ENCODE assay signal across 15 cellular contexts in the genomic region with DNA sequence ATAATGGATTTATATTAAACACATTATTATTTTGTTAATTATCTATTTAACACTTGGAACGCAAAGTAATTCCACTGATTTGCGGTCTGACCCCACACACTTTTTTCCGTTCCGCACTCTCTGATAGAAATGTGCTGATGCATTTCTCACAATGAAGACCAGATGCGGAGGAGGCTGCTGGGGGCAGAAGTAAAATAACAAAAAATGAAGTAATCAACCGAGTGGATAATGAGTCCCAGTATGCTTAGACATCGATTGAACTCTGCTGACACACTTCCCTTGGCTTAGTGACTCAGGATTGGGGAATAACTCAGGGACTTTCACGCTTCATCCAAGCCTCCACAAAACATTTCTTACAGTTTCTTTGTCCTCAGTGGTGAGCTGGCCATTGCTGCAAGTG.
DNase-seq lines count a peak whose midpoint lies in the region; ATAC-seq and TF ChIP-seq lines count a peak whose summit lies in the region.
"Had no signal": no experiment of that assay in that cellular context is flagged by ENCODE, and none has a peak within 500 bp of the region (broad histone marks: within the 10 kb centered on the region; RNA-seq: fewer than 3 reads in every experiment).

No MANE protein-coding gene starts in this region.

- H3K27ac Mint-ChIP-seq in HFFc6 = peak overlapping the region; percentile 91

- no peak for ATAC-seq in GM21526 (IDR thresholded peaks at IDR 0.05; ENCODE audit: low FRiP score, unreplicated experiment)
- no peak for ATAC-seq in HG02623 (IDR thresholded peaks at IDR 0.05; ENCODE audit: unreplicated experiment)
- ATAC-seq in HG02973 (IDR thresholded peaks at IDR 0.05; ENCODE audit: unreplicated experiment) = no peak
- ATAC-seq: esophagus mucosa, upper lobe of right lung had no signal

- no peak for TF ChIP-seq CTCF in HFFc6 (IDR thresholded peaks at IDR 0.05)
- TF ChIP-seq CTCF in astrocyte of the cerebellum (IDR thresholded peaks at IDR 0.05; ENCODE audit: low read depth, low read length, missing control alignments) = no peak

- H3K36me3 Mint-ChIP-seq in HFFc6 (ENCODE audit: low read depth) = peaks cover 49% of the 10 kb centered on the region

- peak overlapping the region; percentile 20 for H3K4me3 Mint-ChIP-seq in HFFc6

- in situ Hi-C loops in astrocyte of the cerebellum (cut with HindIII; ENCODE audit: low sequenced_read_pairs) = loop anchor here (5.0 kb wide), 1 partner anchor 37 kb away; no protein-coding TSS in a partner anchor

- no peaks in the 10 kb centered on the region for H3K27me3 Mint-ChIP-seq in HFFc6 (ENCODE audit: insufficient read depth)

- H3K4me3 ChIP-seq in astrocyte of the cerebellum (ENCODE audit: low read depth, low read length) = no peak overlapping the region
- H3K4me3 ChIP-seq: pancreas, upper lobe of right lung had no signal

- H3K4me1 Mint-ChIP-seq in HFFc6 (ENCODE audit: low read depth) = peaks cover 85% of the 10 kb centered on the region

- H3K9me3 Mint-ChIP-seq in HFFc6 = peaks cover 27% of the 10 kb centered on the region

- DNase-seq in AG08396 (ENCODE audit: low spot score) = peak; percentile 36
- peak; percentile 90 for DNase-seq in HFFc6
- DNase-seq in astrocyte of the cerebellum (ENCODE audit: low read depth) = peak; percentile 87
- peak; percentile 13 for DNase-seq in hepatic stellate cell (ENCODE audit: low spot score)
- DNase-seq in SKM-1 treated with dmso at 0.1 percent for 144 hours (lab: John Stamatoyannopoulos, UW; ENCODE audit: unreplicated experiment) = no peak
- DNase-seq: activated gamma-delta T cell treated with Interleukin-2 at 50 U/mL for 16 hours; H7; NCI-H1930; pancreas; stimulated activated CD8-positive, alpha-beta memory T cell treated with anti-CD3 and anti-CD28 coated beads, Interleukin-4, amount 100 ng/mL, for 48 hours; upper lobe of right lung had no signal
